In genomic region chr1:6052543-6053205, GRCh38 we compare ENCODE assay signal across 9 cellular contexts. TPM values are rescaled to one million over a fixed set of nuclear protein-coding genes. Genes with fewer than 3 reads are reported as not detected.
DNase-seq lines count a peak whose midpoint lies in the region; ATAC-seq and TF ChIP-seq lines count a peak whose summit lies in the region.
"Had no signal": no experiment of that assay in that cellular context is flagged by ENCODE, and none has a peak within 500 bp of the region (broad histone marks: within the 10 kb centered on the region; RNA-seq: fewer than 3 reads in every experiment).

No MANE protein-coding gene starts in this region.

- WGBS in body of pancreas, 2 donors = 6 to 15% methylated on average over 16 of the region's 16 CpGs

- intact Hi-C loops in body of pancreas (cut with DNase I) = loop anchor here (10.0 kb wide), 1 partner anchor 192 kb away; the partner anchor contains the start of gene HES3

- no peak for TF ChIP-seq POLR2A in body of pancreas (IDR thresholded peaks at IDR 0.05)

- peak in 5 of 7 experiments; percentile 14 to 40 (median 22) for TF ChIP-seq CTCF in body of pancreas (IDR thresholded peaks at IDR 0.05)

- ATAC-seq in body of pancreas (no peak), HG03469 (IDR thresholded peaks at IDR 0.05; ENCODE audit: unreplicated experiment) (no peak), HG03457 (IDR thresholded peaks at IDR 0.05; ENCODE audit: unreplicated experiment) (no peak)
- ATAC-seq: activated naive CD4-positive, alpha-beta T cell treated with anti-CD3 and anti-CD28 coated beads, Interleukin-2, amount 50 U/mL, for 72 hours had no signal

- H3K27me3 ChIP-seq in body of pancreas (no peaks in the 10 kb centered on the region), iPS-15b (ENCODE audit: control insufficient read depth, insufficient read depth, low read length) (no peaks in the 10 kb centered on the region)

- no peak overlapping the region for H3K27ac ChIP-seq in body of pancreas

- H3K36me3 ChIP-seq in body of pancreas (replicated peaks in 1 of 2; ENCODE audit: insufficient read depth in 1 of 2, low read depth in 2 of 2) (no peaks in the 10 kb centered on the region), iPS-15b (ENCODE audit: control insufficient read depth, insufficient read depth, low read length) (no peaks in the 10 kb centered on the region)

- H3K4me3 ChIP-seq in body of pancreas (no peak overlapping the region), iPS-15b (ENCODE audit: low read depth, low read length) (peak overlapping the region; percentile 14)

- DNase-seq in EL = peak; percentile 56
- peak; percentile 52 for DNase-seq in LHCN-M2 (ENCODE audit: low read depth)
- DNase-seq in SK-MEL-5 (ENCODE audit: low read depth, low spot score) = peak; percentile 55
- peak; percentile 62 to 77 (median 66) for DNase-seq in body of pancreas
- DNase-seq in stimulated activated CD4-positive, alpha-beta T cell treated with anti-CD3 and anti-CD28 coated beads, Interleukin-15, amount 100 ng/mL, for 24 hours = peak; percentile 50

- no peaks in the 10 kb centered on the region for H3K4me1 ChIP-seq in body of pancreas
- peaks cover 2% of the 10 kb centered on the region for H3K4me1 ChIP-seq in iPS-15b (ENCODE audit: control insufficient read depth, insufficient read depth, low read length)

- H3K9me3 ChIP-seq in body of pancreas (no peaks in the 10 kb centered on the region), iPS-15b (ENCODE audit: control insufficient read depth, insufficient read depth, low read length) (no peaks in the 10 kb centered on the region)

- no peak overlapping the region for H3K9ac ChIP-seq in iPS-15b (ENCODE audit: low read depth, low read length)

- in situ Hi-C loops in SK-MEL-5 (cut with HindIII; ENCODE audit: low pct_unique_long_range_greater_than_20kb, low sequenced_read_pairs) = no loop called here

RNA-seq across cellular contexts. Expression of gene KCNAB2, which starts 7.0 kb away (rescaled TPM):
- total RNA-seq in LHCN-M2 (2014; rRNA removed) (0.96 and 1.0 TPM in 2 replicates), body of pancreas (1 to 10 TPM; 4.6 to 7.0 TPM)
- 1.9 TPM for polyA plus RNA-seq in LHCN-M2 (2012)
- total RNA-seq in SK-MEL-5 (2014; rRNA removed; shearing (Covaris generic)) = 70.3 and 73.6 TPM in 2 replicates
- polyA plus RNA-seq in SK-MEL-5 (2015; cell fraction: cytosol; rRNA removed) = 138 and 161 TPM in 2 replicates
- 226 and 289 TPM in 2 replicates for polyA plus RNA-seq in SK-MEL-5 (2015; cell fraction: nucleus; rRNA removed)
